12 cellular contexts compared by ENCODE assay signal in the genomic region with DNA sequence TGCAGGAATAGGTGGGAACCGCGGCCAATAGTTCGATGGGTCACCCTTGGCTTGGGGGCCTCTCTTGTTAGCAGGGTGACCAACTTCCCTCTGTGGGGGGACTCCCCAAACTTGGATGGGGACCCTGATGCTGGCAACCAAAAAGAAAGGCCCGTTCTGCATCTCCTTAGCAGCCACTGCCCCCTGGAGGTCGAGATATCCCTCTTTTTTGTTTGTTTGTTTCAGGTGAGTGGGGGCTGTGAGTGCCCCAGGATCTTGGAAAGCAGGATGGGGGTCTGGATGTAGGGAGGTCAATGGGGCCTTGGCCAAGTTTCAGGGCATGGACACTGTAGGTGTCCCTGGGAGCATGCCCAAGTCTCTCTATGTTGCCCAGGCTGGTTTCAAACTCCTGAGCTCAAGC. TPM values are rescaled to one million over a fixed set of nuclear protein-coding genes. Genes with fewer than 3 reads are reported as not detected.
DNase-seq lines count a peak whose midpoint lies in the region; ATAC-seq and TF ChIP-seq lines count a peak whose summit lies in the region.
"Had no signal": no experiment of that assay in that cellular context is flagged by ENCODE, and none has a peak within 500 bp of the region (broad histone marks: within the 10 kb centered on the region; RNA-seq: fewer than 3 reads in every experiment).

No MANE protein-coding gene starts in this region.

- H3K4me1 ChIP-seq in heart left ventricle (peaks cover 0 to 23% (median 9%) of the 10 kb centered on the region in 12 donors), right atrium auricular region (peaks cover 0 to 41% of the 10 kb centered on the region in 2 donors), stomach smooth muscle (ENCODE audit: control insufficient read depth, insufficient read depth, low read length) (peaks cover 43% of the 10 kb centered on the region)

- ATAC-seq in heart left ventricle: no peak
- ATAC-seq in HG03354 (IDR thresholded peaks at IDR 0.05; ENCODE audit: poor library complexity, severe bottlenecking, unreplicated experiment): no peak
- ATAC-seq in GM19351 (IDR thresholded peaks at IDR 0.05; ENCODE audit: unreplicated experiment): no peak
- ATAC-seq: left colon, T-cell had no signal

- H3K4me3 ChIP-seq in heart left ventricle (no peak overlapping the region), right atrium auricular region (no peak overlapping the region), SU-DHL-6 (ENCODE audit: insufficient read depth, low read length, poor library complexity, severe bottlenecking) (no peak overlapping the region), stomach smooth muscle (ENCODE audit: low read length in 2 of 2) (no peak overlapping the region)

- H3K36me3 ChIP-seq in heart left ventricle (peaks cover 0 to 3% (median 0%) of the 10 kb centered on the region in 9 donors), right atrium auricular region (no peaks in the 10 kb centered on the region), SU-DHL-6 (ENCODE audit: low read length) (no peaks in the 10 kb centered on the region), stomach smooth muscle (ENCODE audit: control insufficient read depth in 2 of 2, insufficient read depth in 2 of 2, low read length in 2 of 2) (no peaks in the 10 kb centered on the region)

- TF ChIP-seq POLR2A in heart left ventricle (IDR thresholded peaks at IDR 0.05) (no peak), erythroblast (IDR thresholded peaks at IDR 0.05; ENCODE audit: low read length) (no peak)

- intact Hi-C loops in heart left ventricle (cut with DNase I): loop anchor here in 4 of 10 donors (5.0 to 10.0 kb wide), 4 partner anchors 81 to 231 kb away; no protein-coding TSS in a partner anchor

- DNase-seq in heart left ventricle (no peak), right atrium auricular region (ENCODE audit: low spot score) (no peak), erythroblast (lab: John Stamatoyannopoulos, UW) (peak; percentile 34 to 57), retina (no peak)
- DNase-seq: activated naive CD8-positive, alpha-beta T cell treated with anti-CD3 and anti-CD28 coated beads, Interleukin-2, amount 10 ng/mL, durations not matched to agents 7 days and 5 days; left colon had no signal

- WGBS in heart left ventricle, 4 donors: 44 to 53% (median 49%) methylated on average over 5 of the region's 5 CpGs

- no peak overlapping the region for H3K9ac ChIP-seq in SU-DHL-6 (ENCODE audit: low read length)
- H3K9ac ChIP-seq in stomach smooth muscle (ENCODE audit: low read length in 2 of 2): no peak overlapping the region

- H3K9me2 ChIP-seq in SU-DHL-6 (replicated peaks; ENCODE audit: insufficient read depth, low read length): no peaks in the 10 kb centered on the region

- H3K27me3 ChIP-seq in heart left ventricle (no peaks in the 10 kb centered on the region), right atrium auricular region (no peaks in the 10 kb centered on the region), SU-DHL-6 (ENCODE audit: low read length) (no peaks in the 10 kb centered on the region), stomach smooth muscle (ENCODE audit: control insufficient read depth in 1 of 2, insufficient read depth in 2 of 2, low read length in 2 of 2) (no peaks in the 10 kb centered on the region)

- H3K79me2 ChIP-seq in SU-DHL-6 (ENCODE audit: insufficient read depth, low read length): no peaks in the 10 kb centered on the region

- no peaks in the 10 kb centered on the region for H3F3A ChIP-seq in SU-DHL-6 (ENCODE audit: insufficient read depth)

- H3K9me3 ChIP-seq in heart left ventricle (no peaks in the 10 kb centered on the region), right atrium auricular region (no peaks in the 10 kb centered on the region), SU-DHL-6 (ENCODE audit: insufficient read depth, low read length) (no peaks in the 10 kb centered on the region), stomach smooth muscle (ENCODE audit: control insufficient read depth in 2 of 2, low read length in 2 of 2) (no peaks in the 10 kb centered on the region)
- H3K9me3 ChIP-seq: Caco-2 had no signal

- TF ChIP-seq CTCF in heart left ventricle (IDR thresholded peaks at IDR 0.05) (peak in 9 of 12 donors; percentile 18 to 49 (median 35)), right atrium auricular region (IDR thresholded peaks at IDR 0.05) (peak in 1 of 2 donors; percentile 47), SU-DHL-6 (IDR thresholded peaks at IDR 0.05; ENCODE audit: insufficient read depth, low read length, poor library complexity, severe bottlenecking) (peak; percentile 32)

- no peak overlapping the region for H3K4me2 ChIP-seq in SU-DHL-6 (ENCODE audit: low read depth, low read length, poor library complexity, severe bottlenecking)

- no peak overlapping the region for H3K27ac ChIP-seq in heart left ventricle
- no peak overlapping the region for H3K27ac ChIP-seq in right atrium auricular region
- H3K27ac ChIP-seq in SU-DHL-6 (ENCODE audit: low read depth, low read length): no peak overlapping the region
- H3K27ac ChIP-seq in stomach smooth muscle (ENCODE audit: low read length): peak overlapping the region; percentile 80

- H4K20me1 ChIP-seq in SU-DHL-6 (ENCODE audit: low read depth, low read length): no peaks in the 10 kb centered on the region

- no peak overlapping the region for H2AFZ ChIP-seq in SU-DHL-6 (ENCODE audit: low read depth, low read length, severe bottlenecking)

RNA-seq across cellular contexts. Expression of gene CRTC1, which starts 7.7 kb away (rescaled TPM):
- 10 to 100 TPM in 2 of 9 donors, 1 to 10 TPM in 7; 3.8 to 10.2 (median 8.2) TPM for total RNA-seq in heart left ventricle
- polyA plus RNA-seq in heart left ventricle: 1 to 10 TPM; 4.4 to 6.4 TPM
- 1 to 10 TPM; 4.0 to 5.8 TPM for total RNA-seq in right atrium auricular region

RNA-seq across cellular contexts. Expression of gene KLHL26, which starts 39.0 kb away (rescaled TPM):
- total RNA-seq in heart left ventricle: 10 to 100 TPM in 1 of 9 donors, 1 to 10 TPM in 8; 4.6 to 11.4 (median 6.8) TPM
- 1 to 10 TPM; 2.8 to 4.9 TPM for polyA plus RNA-seq in heart left ventricle
- 10 to 100 TPM in 1 of 2 donors, 1 to 10 TPM in 1; 5.7 to 11.3 TPM for total RNA-seq in right atrium auricular region

Comparison
In these comparisons a context has a peak if more than half of its experiments do, and no peak if none do; other contexts are left out.
1. DNase-seq: peak in erythroblast (2 of 2); none in heart left ventricle (0 of 5), right atrium auricular region (single experiment) and retina (single experiment).